Comparison of ENCODE assay signal across 8 cellular contexts in genomic region chr19:49469828-49470614, GRCh38. TPM values are rescaled to one million over a fixed set of nuclear protein-coding genes. Genes with fewer than 3 reads are reported as not detected.
DNase-seq lines count a peak whose midpoint lies in the region; ATAC-seq and TF ChIP-seq lines count a peak whose summit lies in the region.

No MANE protein-coding gene starts in this region.

- DNase-seq in CD14-positive monocyte (ENCODE audit: low spot score) (peak; percentile 65), MM.1S (peak; percentile 43), osteocyte (ENCODE audit: extremely low spot score, unreplicated experiment) (no peak), NCI-H510A treated with DMSO at 0.1 percent for 48 hours (lab: John Stamatoyannopoulos, UW) (no peak), HPDE6-E6E7 (ENCODE audit: extremely low spot score) (no peak)
- DNase-seq in activated effector memory CD4-positive, alpha-beta T cell treated with Interleukin-2 at 50 U/mL for 16 hours: peak; percentile 67

- H3K79me2 ChIP-seq in MM.1S (ENCODE audit: low read length): peaks cover 4% of the 10 kb centered on the region

- peak; percentile 31 for ATAC-seq in GM19463 (IDR thresholded peaks at IDR 0.05; ENCODE audit: unreplicated experiment)
- no peak for ATAC-seq in HG02973 (IDR thresholded peaks at IDR 0.05; ENCODE audit: unreplicated experiment)

- H3F3A ChIP-seq in MM.1S (ENCODE audit: insufficient read depth, low read length): 0 out of 2 replicates have a peak, but pooled peaks cover 5% of the 10 kb centered on the region

- intact Hi-C loops in CD14-positive monocyte (cut with micrococcal nuclease): loop anchor here in 1 of 2 donors (1.0 to 5.0 kb wide), 2 partner anchors 78 to 207 kb away; partner anchors contain the start of gene PRMT1

- no peaks in the 10 kb centered on the region for H3K9me2 ChIP-seq in MM.1S (replicated peaks; ENCODE audit: insufficient read depth, low read length)

- H3K4me3 Mint-ChIP-seq in CD14-positive monocyte: peak overlapping the region in 1 of 2 donors; percentile 46
- H3K4me3 Mint-ChIP-seq in osteocyte (ENCODE audit: unreplicated experiment): no peak overlapping the region

- H3K4me1 ChIP-seq in MM.1S (ENCODE audit: low read length): peaks cover 15% of the 10 kb centered on the region

- peak; percentile 60 for TF ChIP-seq CTCF in CD14-positive monocyte (IDR thresholded peaks at IDR 0.05)
- TF ChIP-seq CTCF in MM.1S (IDR thresholded peaks at IDR 0.05; ENCODE audit: low read length): peak; percentile 35
- TF ChIP-seq CTCF in osteocyte (IDR thresholded peaks at IDR 0.05): peak; percentile 9

- H3K36me3 Mint-ChIP-seq in CD14-positive monocyte: peaks cover 12 to 36% of the 10 kb centered on the region in 2 donors
- peaks cover 3% of the 10 kb centered on the region for H3K36me3 Mint-ChIP-seq in osteocyte (ENCODE audit: unreplicated experiment)

- no peaks in the 10 kb centered on the region for H3K9me3 ChIP-seq in MM.1S (replicated peaks; ENCODE audit: insufficient read depth, low read length)

- H3K9me3 Mint-ChIP-seq in CD14-positive monocyte (peaks cover 0 to 2% (median 0%) of the 10 kb centered on the region in 7 donors), osteocyte (ENCODE audit: unreplicated experiment) (no peaks in the 10 kb centered on the region)

- no peaks in the 10 kb centered on the region for H3K36me3 ChIP-seq in MM.1S (replicated peaks; ENCODE audit: insufficient read depth, low read length)

- peak overlapping the region; percentile 32 to 92 (median 79) for H3K27ac Mint-ChIP-seq in CD14-positive monocyte
- peak overlapping the region; percentile 71 for H3K27ac Mint-ChIP-seq in osteocyte (ENCODE audit: unreplicated experiment)

- H3K4me2 ChIP-seq in MM.1S (ENCODE audit: low read depth, low read length): no peak overlapping the region

- H3K27me3 ChIP-seq in MM.1S (replicated peaks; ENCODE audit: insufficient read depth, low read length): no peaks in the 10 kb centered on the region

- H3K27ac ChIP-seq in MM.1S (ENCODE audit: low read length): peak overlapping the region; percentile 21; the same call in 1 of the 2 replicates

- H4K20me1 ChIP-seq in MM.1S (ENCODE audit: insufficient read depth, low read length): no peaks in the 10 kb centered on the region

- H3K9ac ChIP-seq in MM.1S (ENCODE audit: low read length): no peak overlapping the region

- H3K27me3 Mint-ChIP-seq in CD14-positive monocyte (ENCODE audit: low read depth in 3 of 3): peaks cover 2 to 6% (median 4%) of the 10 kb centered on the region in 3 donors
- H3K27me3 Mint-ChIP-seq in osteocyte (ENCODE audit: unreplicated experiment): no peaks in the 10 kb centered on the region

- peaks cover 38% of the 10 kb centered on the region for H3K4me1 Mint-ChIP-seq in CD14-positive monocyte
- H3K4me1 Mint-ChIP-seq in osteocyte (ENCODE audit: unreplicated experiment): peaks cover 20% of the 10 kb centered on the region

- no peak overlapping the region for H2AFZ ChIP-seq in MM.1S (ENCODE audit: low read length)

- no peak overlapping the region for H3K4me3 ChIP-seq in MM.1S (ENCODE audit: low read length)

RNA-seq across cellular contexts. Expression of gene FLT3LG, which starts 4.0 kb away (rescaled TPM):
- 1 to 10 TPM; 5.0 to 6.9 TPM for polyA plus RNA-seq in CD14-positive monocyte
- 10.8 and 11.3 TPM in 2 replicates for total RNA-seq in osteocyte

RNA-seq across cellular contexts. Expression of gene ALDH16A1, which starts 17.0 kb away (rescaled TPM):
- polyA plus RNA-seq in CD14-positive monocyte: 10 to 100 TPM; 30.8 to 39.5 TPM
- 31.8 and 34.0 TPM in 2 replicates for total RNA-seq in osteocyte

RNA-seq across cellular contexts. Expression of gene RPL13A, which starts 17.4 kb away (rescaled TPM):
- 100 to 1,000 TPM; 655 to 663 TPM for polyA plus RNA-seq in CD14-positive monocyte
- 2,592 and 2,617 TPM in 2 replicates for total RNA-seq in osteocyte

RNA-seq across cellular contexts. Expression of gene PIH1D1, which starts 18.4 kb away (rescaled TPM):
- polyA plus RNA-seq in CD14-positive monocyte: 10 to 100 TPM; 62.3 to 83.9 TPM
- total RNA-seq in osteocyte: 80.2 and 84.5 TPM in 2 replicates

RNA-seq across cellular contexts. Expression of gene RPS11, which starts 26.2 kb away (rescaled TPM):
- 1,000 to 10,000 TPM; 1,103 to 1,481 TPM for polyA plus RNA-seq in CD14-positive monocyte
- 1,892 and 1,912 TPM in 2 replicates for total RNA-seq in osteocyte

Comparison
In these comparisons a context has a peak if more than half of its experiments do, and no peak if none do; other contexts are left out.
1. DNase-seq: peak in CD14-positive monocyte (single experiment), MM.1S (single experiment) and activated effector memory CD4-positive, alpha-beta T cell treated with Interleukin-2 at 50 U/mL for 16 hours (single experiment); none in osteocyte (single experiment), NCI-H510A treated with DMSO at 0.1 percent for 48 hours (single experiment) and HPDE6-E6E7 (single experiment).
2. CTCF ChIP-seq: peak in every context shown above with its lines; median percentile 60 in CD14-positive monocyte; 35 in MM.1S; 9 in osteocyte.